23 cellular contexts compared by ENCODE assay signal in the genomic region with DNA sequence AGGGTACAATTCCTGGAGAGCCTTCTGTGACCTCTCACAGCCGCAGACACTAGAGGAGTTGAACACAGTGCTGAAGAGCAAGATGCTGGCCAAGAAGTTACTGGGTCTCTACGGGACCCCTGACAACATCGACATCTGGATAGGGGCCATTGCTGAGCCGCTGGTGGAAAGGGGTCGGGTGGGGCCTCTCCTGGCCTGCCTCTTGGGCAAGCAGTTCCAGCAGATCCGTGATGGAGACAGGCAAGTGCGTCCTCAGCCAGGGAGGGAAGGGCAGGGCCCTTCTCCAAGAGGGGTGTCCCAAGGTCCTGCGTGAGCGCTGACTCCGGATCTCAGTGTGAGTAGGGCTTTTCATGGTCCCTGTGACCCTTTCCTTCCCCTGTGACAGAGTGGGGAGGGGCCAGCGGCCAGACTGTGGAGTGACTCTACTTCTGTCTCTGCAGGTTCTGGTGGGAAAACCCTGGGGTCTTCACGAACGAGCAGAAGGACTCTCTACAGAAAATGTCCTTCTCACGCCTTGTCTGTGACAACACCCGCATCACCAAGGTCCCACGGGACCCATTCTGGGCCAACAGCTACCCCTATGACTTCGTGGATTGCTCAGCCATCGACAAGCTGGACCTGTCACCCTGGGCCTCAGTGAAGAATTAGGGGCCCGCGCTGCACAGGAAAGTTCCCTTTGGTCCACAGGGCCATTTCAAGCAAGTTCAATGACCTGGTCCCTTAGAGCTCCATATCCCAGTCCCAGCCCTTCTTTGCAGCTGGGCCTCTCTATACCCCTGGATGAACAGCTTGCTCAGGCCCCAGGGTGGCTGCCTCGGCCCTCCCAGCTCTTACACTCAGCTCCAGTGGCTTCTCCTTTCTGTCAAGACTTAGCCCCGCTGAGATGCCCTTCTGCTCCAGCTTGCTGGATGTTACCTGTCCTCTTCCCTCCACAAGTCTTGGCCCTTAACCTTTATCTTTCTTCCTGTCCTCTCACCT. TPM values are rescaled to one million over a fixed set of nuclear protein-coding genes. Genes with fewer than 3 reads are reported as not detected.
A peak's percentile ranks its signal among the peaks of the same experiment; 100 is the strongest.
DNase-seq lines count a peak whose midpoint lies in the region; ATAC-seq and TF ChIP-seq lines count a peak whose summit lies in the region.
"Had no signal": no experiment of that assay in that cellular context is flagged by ENCODE, and none has a peak within 500 bp of the region (broad histone marks: within the 10 kb centered on the region; RNA-seq: fewer than 3 reads in every experiment).

No MANE protein-coding gene starts in this region.

- no peaks in the 10 kb centered on the region for H3K36me3 Mint-ChIP-seq in activated CD8-positive, alpha-beta memory T cell treated with anti-CD3 and anti-CD28 coated beads, Interleukin-2, amount 10 ng/mL, durations not matched to agents 7 days and 5 days

- TF ChIP-seq POLR2A in spleen (IDR thresholded peaks at IDR 0.05): no peak

- TF ChIP-seq CTCF in HL-60 (IDR thresholded peaks at IDR 0.05; ENCODE audit: insufficient read depth, low read length) (no peak), spleen (IDR thresholded peaks at IDR 0.05 in 8 of 11, conservative IDR thresholded peaks at IDR 0.05 in 3 of 11) (no peak)

- 49 to 80% (median 70%) methylated on average over 16 to 22 of the region's 22 CpGs for WGBS in spleen, 5 donors

- DNase-seq in HL-60 (ENCODE audit: low read depth in 1 of 2, low spot score in 1 of 2) (peak; percentile 57 to 85), left lobe of liver (ENCODE audit: low spot score) (peak; percentile 39), spleen (peak; percentile 58)
- peak; percentile 31 for DNase-seq in activated CD8-positive, alpha-beta memory T cell treated with anti-CD3 and anti-CD28 coated beads, Interleukin-2, amount 10 ng/mL, durations not matched to agents 7 days and 5 days
- DNase-seq: BE2C, DMS 273 treated with DMSO at 0.1 percent for 48 hours, DMS79 treated with DMSO at 0.1 percent for 48 hours, HCEC 1CT, IMR-90, NCI-H1417, NCI-H1694 treated with DMSO at 0.1 percent for 48 hours, NCI-H446 treated with DMSO at 0.1 percent for 48 hours, NCI-H526 treated with DMSO at 0.1 percent for 48 hours, PC-3, Right ventricle myocardium superior had no signal

- H3K4me1 Mint-ChIP-seq in activated CD8-positive, alpha-beta memory T cell treated with anti-CD3 and anti-CD28 coated beads, Interleukin-2, amount 10 ng/mL, durations not matched to agents 7 days and 5 days: no peaks in the 10 kb centered on the region
- H3K4me1 Mint-ChIP-seq: GM23338 had no signal

- H3K27ac ChIP-seq in HL-60 (replicated peaks): peak overlapping the region; percentile 13
- H3K27ac ChIP-seq in spleen: no peak overlapping the region
- H3K27ac ChIP-seq: KMS-11 had no signal

- no peaks in the 10 kb centered on the region for H3K9me3 Mint-ChIP-seq in activated CD8-positive, alpha-beta memory T cell treated with anti-CD3 and anti-CD28 coated beads, Interleukin-2, amount 10 ng/mL, durations not matched to agents 7 days and 5 days (ENCODE audit: low read depth)
- H3K9me3 Mint-ChIP-seq: GM23338 had no signal

- no peak overlapping the region for H3K27ac Mint-ChIP-seq in activated CD8-positive, alpha-beta memory T cell treated with anti-CD3 and anti-CD28 coated beads, Interleukin-2, amount 10 ng/mL, durations not matched to agents 7 days and 5 days
- H3K27ac Mint-ChIP-seq: GM23338 had no signal

- no peak overlapping the region for H3K4me3 Mint-ChIP-seq in activated CD8-positive, alpha-beta memory T cell treated with anti-CD3 and anti-CD28 coated beads, Interleukin-2, amount 10 ng/mL, durations not matched to agents 7 days and 5 days
- H3K4me3 Mint-ChIP-seq: GM23338 had no signal

- H3K27me3 ChIP-seq in HL-60 (ENCODE audit: insufficient read depth, poor library complexity, severe bottlenecking) (no peaks in the 10 kb centered on the region), spleen (replicated peaks in 1 of 7) (peaks cover 0 to 34% (median 17%) of the 10 kb centered on the region in 7 donors)

- CTCF ChIA-PET in activated CD8-positive, alpha-beta memory T cell treated with anti-CD3 and anti-CD28 coated beads, Interleukin-2, amount 10 ng/mL, durations not matched to agents 7 days and 5 days (lab: Charles Lee): interaction anchor here (4.1 kb wide), 1 partner anchor 18 kb away, joined by 14 read pairs; no protein-coding TSS in a partner anchor

- H3K4me3 ChIP-seq in HL-60 (replicated peaks; ENCODE audit: insufficient read depth, low read length): no peak overlapping the region
- H3K4me3 ChIP-seq in spleen: no peak overlapping the region
- H3K4me3 ChIP-seq: GM23338 had no signal

- intact Hi-C loops in spleen (cut with DNase I; ENCODE audit: low total_unique reads): no loop called here

- no peaks in the 10 kb centered on the region for H3K4me1 ChIP-seq in spleen
- H3K4me1 ChIP-seq: BE2C had no signal

- peaks cover 37% of the 10 kb centered on the region for H3K27me3 Mint-ChIP-seq in activated CD8-positive, alpha-beta memory T cell treated with anti-CD3 and anti-CD28 coated beads, Interleukin-2, amount 10 ng/mL, durations not matched to agents 7 days and 5 days

- no peak for ATAC-seq in activated CD8-positive, alpha-beta memory T cell treated with anti-CD3 and anti-CD28 coated beads, Interleukin-2, amount 10 ng/mL, durations not matched to agents 7 days and 5 days
- no peak for ATAC-seq in left lobe of liver
- no peak for ATAC-seq in HG02981 (IDR thresholded peaks at IDR 0.05; ENCODE audit: unreplicated experiment)
- no peak for ATAC-seq in GM21529 (IDR thresholded peaks at IDR 0.05; ENCODE audit: unreplicated experiment)
- ATAC-seq in GM21619 (IDR thresholded peaks at IDR 0.05; ENCODE audit: unreplicated experiment): no peak
- no peak for ATAC-seq in GM18867 (IDR thresholded peaks at IDR 0.05; ENCODE audit: unreplicated experiment)
- ATAC-seq: GM23338, PC-3 had no signal

- no peaks in the 10 kb centered on the region for H3K36me3 ChIP-seq in spleen
- H3K36me3 ChIP-seq: BE2C had no signal

- H3K9me3 ChIP-seq in spleen: no peaks in the 10 kb centered on the region
- H3K9me3 ChIP-seq: BE2C had no signal

RNA-seq across cellular contexts. Expression of a gene that starts 13.1 kb away (rescaled TPM):
- total RNA-seq in activated CD8-positive, alpha-beta memory T cell treated with anti-CD3 and anti-CD28 coated beads, Interleukin-2, amount 10 ng/mL, durations not matched to agents 7 days and 5 days: under 1 TPM in 1 of 2 experiments, not detected in 1; 0.09 TPM
- 0.43 TPM for total RNA-seq in left lobe of liver
- 10 to 100 TPM in 5 of 7 donors, 1 to 10 TPM in 2; 5.8 to 75.7 (median 15.2) TPM for total RNA-seq in spleen
- 1 to 10 TPM in 2 of 3 donors, under 1 TPM in 1; 0.52 to 2.2 (median 2.0) TPM for polyA plus RNA-seq in spleen
- total RNA-seq: A673, GM23338, IMR-90, PC-3 had no signal
- polyA plus RNA-seq: IMR-90 had no signal

RNA-seq across cellular contexts. Expression of a gene that starts 29.3 kb away (rescaled TPM):
- total RNA-seq in activated CD8-positive, alpha-beta memory T cell treated with anti-CD3 and anti-CD28 coated beads, Interleukin-2, amount 10 ng/mL, durations not matched to agents 7 days and 5 days: not detected
- total RNA-seq in left lobe of liver (not detected), spleen (not detected)
- polyA plus RNA-seq in spleen: under 1 TPM; 0.02 to 0.10 (median 0.06) TPM
- total RNA-seq: IMR-90, PC-3, Right ventricle myocardium superior, RPMI7951 had no signal
- polyA plus RNA-seq: IMR-90 had no signal

RNA-seq across cellular contexts. Expression of a gene that starts 48.6 kb away (rescaled TPM):
- total RNA-seq in activated CD8-positive, alpha-beta memory T cell treated with anti-CD3 and anti-CD28 coated beads, Interleukin-2, amount 10 ng/mL, durations not matched to agents 7 days and 5 days: 10 to 100 TPM; 17.8 to 18.2 TPM
- 9.8 TPM for total RNA-seq in left lobe of liver
- 10 to 100 TPM; 11.5 to 17.1 (median 13.7) TPM for total RNA-seq in spleen
- polyA plus RNA-seq in spleen: 10 to 100 TPM in 1 of 3 donors, 1 to 10 TPM in 2; 8.1 to 10.4 (median 9.5) TPM
